8 cellular contexts compared by ENCODE assay signal in the genomic region with DNA sequence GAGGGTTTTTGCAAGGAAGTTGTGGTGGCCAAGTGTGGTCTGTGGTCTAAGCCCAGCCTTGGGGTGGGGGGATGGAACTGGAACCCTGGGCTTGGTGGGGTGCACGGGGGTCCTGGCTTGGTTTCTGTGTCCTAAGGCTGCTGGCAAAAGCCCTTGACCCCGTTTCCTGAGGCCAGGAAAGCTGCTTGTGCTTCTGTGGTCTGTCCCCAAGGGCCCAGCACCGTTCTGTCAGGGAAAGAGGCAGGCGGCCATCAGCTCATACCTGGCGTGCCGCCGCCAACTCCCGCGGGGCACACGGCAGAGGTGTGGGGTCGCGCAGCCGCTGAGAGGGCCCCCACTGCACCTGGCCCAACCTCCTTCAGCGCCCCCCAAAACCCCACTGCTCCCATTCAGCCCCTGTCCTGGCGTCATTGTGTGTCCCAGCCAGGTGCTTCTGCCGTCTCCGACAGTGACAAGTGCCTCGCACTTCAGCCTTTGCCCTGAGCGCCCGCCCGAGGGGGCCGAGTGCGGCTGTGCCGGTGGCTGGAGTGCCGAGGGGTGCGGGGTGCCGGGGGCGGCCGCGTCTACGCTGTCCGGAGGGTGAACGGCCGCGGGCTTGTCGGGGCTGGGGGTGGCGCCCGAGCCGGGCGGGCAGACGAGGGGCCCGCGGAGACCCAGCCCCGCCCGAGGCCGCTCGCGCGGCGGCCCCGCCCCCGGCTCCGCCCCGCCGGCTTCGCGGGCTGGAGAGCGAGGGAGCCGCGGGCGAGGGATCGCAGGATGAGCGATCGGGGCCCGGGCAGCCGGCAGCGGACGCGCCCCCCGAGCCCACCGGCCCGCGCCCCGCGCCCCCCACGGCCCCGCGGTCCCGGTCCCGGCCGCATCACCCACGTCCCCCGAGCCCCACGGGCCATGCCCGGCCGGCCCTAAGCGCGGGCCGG. TPM values are rescaled to one million over a fixed set of nuclear protein-coding genes. Genes with fewer than 3 reads are reported as not detected.
DNase-seq lines count a peak whose midpoint lies in the region; ATAC-seq and TF ChIP-seq lines count a peak whose summit lies in the region.

CNIH2 (plus strand) TSS at position 701 of the 917 bp plus-strand sequence. CDS start 282 bp downstream, outside the sequence.

- H3K4ac ChIP-seq in H9 (ENCODE audit: low read depth, low read length) (no peak within 1 kb of the TSS), mesendoderm (ENCODE audit: low read depth, low read length) (no peak within 1 kb of the TSS)

- no peaks in the 10 kb centered on the region for H3K23me2 ChIP-seq in H9 (ENCODE audit: insufficient read length, low read depth, low read length, poor library complexity, severe bottlenecking)

- H3T11ph ChIP-seq in H9 (ENCODE audit: low read length) = no peak within 1 kb of the TSS

- H3K27ac ChIP-seq in BLaER1 (0 out of 2 replicates have a peak within 1 kb of the TSS, but pooled peaks have one; percentile 3), H9 (ENCODE audit: insufficient read length, low read depth, low read length) (no peak within 1 kb of the TSS), mesendoderm (ENCODE audit: low read depth, low read length) (no peak within 1 kb of the TSS), upper lobe of left lung (peak within 1 kb of the TSS in 3 of 4 donors; percentile 39 to 50 (median 48))

- DNase-seq in H9 = no peak
- peak; percentile 34 for DNase-seq in T-helper 22 cell (ENCODE audit: low read depth)
- no peak for DNase-seq in choroid plexus epithelial cell (ENCODE audit: low read depth)
- peak; percentile 57 for DNase-seq in mesendoderm
- peak in 1 of 2 donors; percentile 91 for DNase-seq in upper lobe of left lung
- no peak for DNase-seq in OCI-M2 (lab: John Stamatoyannopoulos, UW; ENCODE audit: unreplicated experiment)
- DNase-seq in NCI-H226 = no peak

- H3K23ac ChIP-seq in H9 (ENCODE audit: insufficient read length, low read depth, low read length) = no peak within 1 kb of the TSS
- no peak within 1 kb of the TSS for H3K23ac ChIP-seq in mesendoderm (ENCODE audit: low read length)

- peak within 1 kb of the TSS; percentile 62 to 82 for H3K4me3 Mint-ChIP-seq in H9

- peaks cover 23% of the 10 kb centered on the region for H3K27me3 Mint-ChIP-seq in H9 (ENCODE audit: low read depth)

- peaks cover 64% of the 10 kb centered on the region for H3K4me1 ChIP-seq in BLaER1
- H3K4me1 ChIP-seq in H9 (ENCODE audit: insufficient read depth, low read length) = no peaks in the 10 kb centered on the region
- no peaks in the 10 kb centered on the region for H3K4me1 ChIP-seq in mesendoderm (ENCODE audit: control insufficient read depth, low read depth, low read length)
- peaks cover 18 to 28% (median 19%) of the 10 kb centered on the region in 4 donors for H3K4me1 ChIP-seq in upper lobe of left lung

- H3K14ac ChIP-seq in H9 (ENCODE audit: insufficient read depth, low read length) = peak within 1 kb of the TSS; percentile 47; the same call in 1 of the 2 replicates

- peaks cover 4 to 28% (median 27%) of the 10 kb centered on the region in 3 experiments for H3K36me3 Mint-ChIP-seq in H9 (ENCODE audit: insufficient read depth in 1 of 3, low read depth in 3 of 3)

- H2AK5ac ChIP-seq in H9 (ENCODE audit: insufficient read length, low read length) (no peak within 1 kb of the TSS), mesendoderm (ENCODE audit: low read length) (peak within 1 kb of the TSS; percentile 24)

- H2AFZ ChIP-seq in H9 (ENCODE audit: low read length) = no peak within 1 kb of the TSS

- H3K79me1 ChIP-seq in H9 (ENCODE audit: insufficient read depth, low read depth, low read length, poor library complexity, severe bottlenecking) = no peaks in the 10 kb centered on the region
- no peaks in the 10 kb centered on the region for H3K79me1 ChIP-seq in mesendoderm (ENCODE audit: low read length)

- peak within 1 kb of the TSS; percentile 65 for H3K9ac ChIP-seq in BLaER1
- H3K9ac ChIP-seq in H9 (ENCODE audit: extremely low read depth, insufficient read length, low read length) = no peak within 1 kb of the TSS
- peak within 1 kb of the TSS; percentile 65 for H3K9ac ChIP-seq in mesendoderm (ENCODE audit: low read length)

- H2BK20ac ChIP-seq in H9 (ENCODE audit: low read depth, low read length, poor library complexity, severe bottlenecking) = no peak within 1 kb of the TSS

- H3K56ac ChIP-seq in H9 (ENCODE audit: insufficient read length, low read depth, low read length) (no peak within 1 kb of the TSS), mesendoderm (ENCODE audit: low read length) (peak within 1 kb of the TSS; percentile 83)

- H4K5ac ChIP-seq in H9 (ENCODE audit: insufficient read length, low read depth, low read length) = no peak within 1 kb of the TSS
- H4K5ac ChIP-seq in mesendoderm (ENCODE audit: low read length) = no peak within 1 kb of the TSS

- H3K4me1 Mint-ChIP-seq in H9 = peaks cover 23% of the 10 kb centered on the region in 2 experiments

- TF ChIP-seq CTCF in H9 (conservative IDR thresholded peaks at IDR 0.05) = no peak
- TF ChIP-seq CTCF in choroid plexus epithelial cell (conservative IDR thresholded peaks at IDR 0.05; ENCODE audit: low read depth, low read length) = no peak
- TF ChIP-seq CTCF in upper lobe of left lung (IDR thresholded peaks at IDR 0.05) = no peak

- H3K4me3 ChIP-seq in BLaER1 (peak within 1 kb of the TSS; percentile 64), choroid plexus epithelial cell (ENCODE audit: low read depth, low read length) (peak within 1 kb of the TSS; percentile 37), mesendoderm (ENCODE audit: low read length) (no peak within 1 kb of the TSS), upper lobe of left lung (peak within 1 kb of the TSS in 3 of 4 donors; percentile 37 to 47 (median 46))

- no CpG with 5 or more reads among the region's 89 CpGs for WGBS in H9 (ENCODE audit: extremely low coverage, insufficient read length, low lambda C conversion rate)
- WGBS in mesendoderm (ENCODE audit: extremely low coverage, insufficient coverage, low lambda C conversion rate) = no CpG with 5 or more reads among the region's 89 CpGs
- 10 to 11% methylated on average over 14 to 34 of the region's 89 CpGs for WGBS in upper lobe of left lung, 2 donors

- H4K20me1 ChIP-seq in BLaER1 = peaks cover 79% of the 10 kb centered on the region
- H4K20me1 ChIP-seq in H9 (ENCODE audit: control insufficient read depth, insufficient read depth, insufficient read length) = no peaks in the 10 kb centered on the region

- H3K18ac ChIP-seq in H9 (ENCODE audit: insufficient read length, low read depth, low read length) = peak within 1 kb of the TSS; percentile 78
- peak within 1 kb of the TSS; percentile 22 for H3K18ac ChIP-seq in mesendoderm (ENCODE audit: low read length)

- H3K36me3 ChIP-seq in BLaER1 (peaks cover 38% of the 10 kb centered on the region), mesendoderm (ENCODE audit: control insufficient read depth, insufficient read depth, low read length) (peaks cover 8% of the 10 kb centered on the region), upper lobe of left lung (peaks cover 19 to 44% (median 42%) of the 10 kb centered on the region in 4 donors)

- H3K9me3 ChIP-seq in BLaER1 (no peaks in the 10 kb centered on the region), H9 (ENCODE audit: control insufficient read depth, low read depth, low read length) (no peaks in the 10 kb centered on the region), upper lobe of left lung (no peaks in the 10 kb centered on the region)

- H2BK12ac ChIP-seq in H9 (ENCODE audit: insufficient read length, low read depth, low read length) = no peak within 1 kb of the TSS

- H3K27me3 ChIP-seq in BLaER1 = no peaks in the 10 kb centered on the region
- H3K27me3 ChIP-seq in H9 (ENCODE audit: insufficient read depth, low read length) = no peaks in the 10 kb centered on the region
- H3K27me3 ChIP-seq in mesendoderm (ENCODE audit: insufficient read depth, low read length, poor library complexity) = no peaks in the 10 kb centered on the region
- H3K27me3 ChIP-seq in upper lobe of left lung = no peaks in the 10 kb centered on the region

- H2BK15ac ChIP-seq in H9 (ENCODE audit: low read depth, low read length) (no peak within 1 kb of the TSS), mesendoderm (replicated peaks; ENCODE audit: low read depth) (no peak within 1 kb of the TSS)

- ATAC-seq in upper lobe of left lung (ENCODE audit: low FRiP score in 2 of 2) = peak in 1 of 2 donors; percentile 46

- no peaks in the 10 kb centered on the region for H3K79me2 ChIP-seq in H9 (ENCODE audit: insufficient read depth, low read length)
- H3K79me2 ChIP-seq in mesendoderm (ENCODE audit: control insufficient read depth, insufficient read depth, low read length) = no peaks in the 10 kb centered on the region

- H4K91ac ChIP-seq in H9 (ENCODE audit: insufficient read length, low read depth, low read length) = no peak within 1 kb of the TSS

- H2BK120ac ChIP-seq in H9 (ENCODE audit: low read depth, low read length, poor library complexity, severe bottlenecking) = no peak within 1 kb of the TSS
- no peak within 1 kb of the TSS for H2BK120ac ChIP-seq in mesendoderm (ENCODE audit: low read depth, low read length)

- no peaks in the 10 kb centered on the region for H3K9me3 Mint-ChIP-seq in H9

- peak within 1 kb of the TSS in 1 of 3 experiments; percentile 28; a peak in 1 of 7 replicates for H3K27ac Mint-ChIP-seq in H9

- TF ChIP-seq EP300 in upper lobe of left lung (IDR thresholded peaks at IDR 0.05) = no peak

- H3K4me2 ChIP-seq in BLaER1 (peak within 1 kb of the TSS; percentile 96), H9 (ENCODE audit: insufficient read depth, insufficient read length, low read length) (peak within 1 kb of the TSS; percentile 39), mesendoderm (ENCODE audit: low read length) (peak within 1 kb of the TSS; percentile 54)

- peak in 1 of 4 donors; percentile 23 for TF ChIP-seq POLR2A in upper lobe of left lung (IDR thresholded peaks at IDR 0.05)

- H2BK5ac ChIP-seq in H9 (ENCODE audit: insufficient read length, low read length) = no peak within 1 kb of the TSS
- H2BK5ac ChIP-seq in mesendoderm (ENCODE audit: low read length) = no peak within 1 kb of the TSS

- H4K8ac ChIP-seq in H9 (replicated peaks; ENCODE audit: insufficient read length, low read depth, low read length) (no peak within 1 kb of the TSS), mesendoderm (ENCODE audit: low read depth, low read length) (no peak within 1 kb of the TSS)

RNA-seq across cellular contexts. Expression of gene CNIH2, which starts in this region (rescaled TPM):
- total RNA-seq in H9 (2021) = 11.8 and 12.0 TPM in 2 replicates
- polyA plus RNA-seq in mesendoderm (2013, experiment 1 of 2) = 7.9 TPM
- polyA plus RNA-seq in mesendoderm (2013, experiment 2 of 2) = 7.0 TPM
- 1 to 10 TPM in 4 of 6 donors, not detected in 2; 1.4 to 2.0 (median 1.6) TPM for total RNA-seq in upper lobe of left lung

Comparison
In these comparisons a context has a peak if more than half of its experiments do, and no peak if none do; other contexts are left out.
1. H3K27ac ChIP-seq: peak in BLaER1 (single experiment) and upper lobe of left lung (3 of 4); none in H9 (single experiment) and mesendoderm (single experiment).
2. H3K4me2 ChIP-seq: peak in every context shown above with its lines; median percentile 96 in BLaER1; 54 in mesendoderm; 39 in H9.
3. DNase-seq: peak in T-helper 22 cell (single experiment) and mesendoderm (single experiment); none in H9 (single experiment), choroid plexus epithelial cell (single experiment), OCI-M2 (single experiment) and NCI-H226 (single experiment).